ENCODE assay signal across 8 cellular contexts in the genomic region with DNA sequence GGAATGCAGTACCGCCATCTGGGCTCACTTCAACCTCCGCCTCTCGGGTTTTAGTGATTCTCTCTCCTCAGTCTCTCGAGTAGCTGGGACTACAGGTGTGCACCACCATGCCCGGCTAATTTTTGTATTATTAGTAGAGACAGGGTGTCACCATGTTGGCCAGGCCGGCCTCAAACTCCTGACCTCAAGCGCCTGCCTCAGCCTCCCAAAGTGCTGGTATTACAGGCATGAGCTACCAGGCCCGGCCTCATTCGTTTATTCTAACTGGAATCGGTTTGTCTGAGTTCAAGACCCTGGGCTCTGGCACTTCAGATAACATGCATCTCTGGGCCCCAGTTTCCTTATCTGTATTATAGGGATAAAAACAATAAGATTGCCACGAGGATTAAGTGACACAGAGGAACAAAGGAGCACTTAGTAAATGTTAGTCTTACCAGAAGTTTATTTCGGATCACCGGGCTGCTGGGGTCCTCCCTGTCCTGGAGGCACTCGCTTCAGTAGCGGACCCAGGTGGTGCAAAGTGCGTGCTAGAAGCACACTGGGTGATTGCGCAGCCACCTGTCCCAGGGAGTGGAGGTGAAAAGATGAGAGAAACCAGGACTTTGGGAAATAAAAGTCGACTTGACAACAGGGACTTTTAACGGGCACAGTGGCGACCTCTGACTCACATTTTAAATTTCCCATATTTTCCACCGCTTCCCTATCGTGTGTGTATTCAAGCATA. TPM values are rescaled to one million over a fixed set of nuclear protein-coding genes. Genes with fewer than 3 reads are reported as not detected.
DNase-seq lines count a peak whose midpoint lies in the region; ATAC-seq and TF ChIP-seq lines count a peak whose summit lies in the region.

No MANE protein-coding gene starts in this region.

- H3K4me1 ChIP-seq in ES-I3 (ENCODE audit: insufficient read depth, low read length): no peaks in the 10 kb centered on the region
- H3K4me1 ChIP-seq in SJSA1 (replicated peaks): peaks cover 12% of the 10 kb centered on the region

- DNase-seq in SJSA1 (ENCODE audit: low read depth in 1 of 2, low spot score in 2 of 2) (peak in 1 of 2 experiments; percentile 28), erythroblast (lab: John Stamatoyannopoulos, UW) (peak; percentile 65 to 87), nephron progenitor cell (peak; percentile 9), NCI-H2196 treated with DMSO at 0.1 percent for 48 hours (lab: John Stamatoyannopoulos, UW; ENCODE audit: unreplicated experiment) (no peak)

- no peak overlapping the region for H3K27ac ChIP-seq in SJSA1

- peak overlapping the region; percentile 70 for H3K9ac ChIP-seq in ES-I3 (ENCODE audit: low read depth, low read length)

- H3K4me3 Mint-ChIP-seq in nephron progenitor cell: peak overlapping the region; percentile 83

- no peaks in the 10 kb centered on the region for H3K36me3 ChIP-seq in ES-I3 (ENCODE audit: insufficient read depth, low read length)
- H3K36me3 ChIP-seq in SJSA1: no peaks in the 10 kb centered on the region

- H3K27me3 Mint-ChIP-seq in nephron progenitor cell (ENCODE audit: low read depth, poor library complexity): peaks cover 55% of the 10 kb centered on the region

- no peak for TF ChIP-seq POLR2A in erythroblast (IDR thresholded peaks at IDR 0.05; ENCODE audit: low read length)

- no peaks in the 10 kb centered on the region for H3K36me3 Mint-ChIP-seq in nephron progenitor cell (ENCODE audit: low read depth)

- no peaks in the 10 kb centered on the region for H3K9me3 Mint-ChIP-seq in nephron progenitor cell

- ATAC-seq in GM21825 (IDR thresholded peaks at IDR 0.05; ENCODE audit: unreplicated experiment): no peak
- ATAC-seq in HG03432 (IDR thresholded peaks at IDR 0.05; ENCODE audit: unreplicated experiment): no peak
- ATAC-seq in GM21528 (IDR thresholded peaks at IDR 0.05; ENCODE audit: low FRiP score, unreplicated experiment): no peak

- no peaks in the 10 kb centered on the region; the same call in 1 of the 2 replicates for H3K27me3 ChIP-seq in SJSA1 (replicated peaks)

- no peak overlapping the region for H3K27ac Mint-ChIP-seq in nephron progenitor cell

- TF ChIP-seq CTCF in nephron progenitor cell (IDR thresholded peaks at IDR 0.05): no peak

- peaks cover 15% of the 10 kb centered on the region for H3K4me1 Mint-ChIP-seq in nephron progenitor cell

- no peaks in the 10 kb centered on the region for H3K9me3 ChIP-seq in ES-I3 (ENCODE audit: control insufficient read depth, insufficient read depth, low read length)
- H3K9me3 ChIP-seq in SJSA1 (replicated peaks): no peaks in the 10 kb centered on the region

- H3K4me3 ChIP-seq in SJSA1: peak overlapping the region; percentile 48

RNA-seq across cellular contexts. Expression of gene ACACB, which starts 37.5 kb away (rescaled TPM):
- total RNA-seq in SJSA1 (2014; rRNA removed; shearing (Covaris generic)): 1.2 and 2.9 TPM in 2 replicates

RNA-seq across cellular contexts. Expression of gene UNG, which starts 56.5 kb away (rescaled TPM):
- total RNA-seq in SJSA1 (2014; rRNA removed; shearing (Covaris generic)): 30.4 and 30.5 TPM in 2 replicates
